ENCODE assay signal across 8 cellular contexts in genomic region chr15:52677593-52677992, GRCh38. TPM values are rescaled to one million over a fixed set of nuclear protein-coding genes. Genes with fewer than 3 reads are reported as not detected.
DNase-seq lines count a peak whose midpoint lies in the region; ATAC-seq, FAIRE-seq and TF ChIP-seq lines count a peak whose summit lies in the region.

No MANE protein-coding gene starts in this region.

- peak overlapping the region; percentile 92 to 96 for H3K27ac Mint-ChIP-seq in natural killer cell treated with Interleukin-12 subunit alpha and Interleukin-12 subunit beta and Interleukin-15 and Interleukin-18, amount 100 ng/mL, for 72 hours

- H3K27ac ChIP-seq in caudate nucleus (ENCODE audit: low read depth, low read length): peak overlapping the region; percentile 91

- no peaks in the 10 kb centered on the region for H3K27me3 Mint-ChIP-seq in natural killer cell treated with Interleukin-12 subunit alpha and Interleukin-12 subunit beta and Interleukin-15 and Interleukin-18, amount 100 ng/mL, for 72 hours

- H3K4me3 ChIP-seq in AG10803 (ENCODE audit: low read length): peak overlapping the region; percentile 84

- H3K36me3 Mint-ChIP-seq in natural killer cell treated with Interleukin-12 subunit alpha and Interleukin-12 subunit beta and Interleukin-15 and Interleukin-18, amount 100 ng/mL, for 72 hours: peaks cover 5% of the 10 kb centered on the region

- TF ChIP-seq CTCF in AG10803 (conservative IDR thresholded peaks at IDR 0.05; ENCODE audit: low read length): no peak

- H3K4me1 Mint-ChIP-seq in natural killer cell treated with Interleukin-12 subunit alpha and Interleukin-12 subunit beta and Interleukin-15 and Interleukin-18, amount 100 ng/mL, for 72 hours (ENCODE audit: low read depth in 2 of 2): peaks cover 19 to 47% of the 10 kb centered on the region in 2 donors

- H3K4me3 Mint-ChIP-seq in natural killer cell treated with Interleukin-12 subunit alpha and Interleukin-12 subunit beta and Interleukin-15 and Interleukin-18, amount 100 ng/mL, for 72 hours: peak overlapping the region; percentile 95

- no peaks in the 10 kb centered on the region for H3K9me3 Mint-ChIP-seq in natural killer cell treated with Interleukin-12 subunit alpha and Interleukin-12 subunit beta and Interleukin-15 and Interleukin-18, amount 100 ng/mL, for 72 hours

- peak; percentile 37 for ATAC-seq in GM19395 (IDR thresholded peaks at IDR 0.05; ENCODE audit: unreplicated experiment)
- ATAC-seq in natural killer cell treated with Interleukin-12 subunit alpha and Interleukin-12 subunit beta and Interleukin-15 and Interleukin-18, amount 100 ng/mL, for 72 hours: no peak

- DNase-seq in AG10803 (ENCODE audit: low read depth) (no peak), HT-29 (ENCODE audit: low spot score) (peak; percentile 45), caudate nucleus (lab: John Stamatoyannopoulos, UW) (no peak), D341Med (ENCODE audit: low spot score) (no peak), GM12892 (ENCODE audit: insufficient read length) (no peak)
- no peak for DNase-seq in natural killer cell treated with Interleukin-12 subunit alpha and Interleukin-12 subunit beta and Interleukin-15 and Interleukin-18, amount 100 ng/mL, for 72 hours (ENCODE audit: low spot score)
- no peak for DNase-seq in stimulated activated CD4-positive, alpha-beta T cell treated with anti-CD3 and anti-CD28 coated beads, Interleukin-4, amount 100 ng/mL, for 4 hours

- TF ChIP-seq POLR2A in GM12892 (IDR thresholded peaks at IDR 0.05; ENCODE audit: low read depth, low read length): no peak

- FAIRE-seq in GM12892 (lab: Jason Lieb, UNC): no peak

RNA-seq across cellular contexts. Expression of gene ATOSA, which starts 1.6 kb away (rescaled TPM):
- total RNA-seq in HT-29 (2014; rRNA removed; shearing (Covaris generic)): 5.3 and 6.8 TPM in 2 replicates
- total RNA-seq in natural killer cell treated with Interleukin-12 subunit alpha and Interleukin-12 subunit beta and Interleukin-15 and Interleukin-18, amount 100 ng/mL, for 72 hours: 10 to 100 TPM; 34.1 to 42.0 TPM
- 14.3 TPM for polyA plus RNA-seq in GM12892 (2012; ENCODE audit: missing spikeins)
